ENCODE assay signal across 8 cellular contexts in genomic region chr7:77798394-77799077, GRCh38. TPM values are rescaled to one million over a fixed set of nuclear protein-coding genes. Genes with fewer than 3 reads are reported as not detected.
DNase-seq lines count a peak whose midpoint lies in the region; ATAC-seq and TF ChIP-seq lines count a peak whose summit lies in the region.

Gene PHTF2, plus strand, starts transcription at chr7:77798773.
Gene TMEM60, minus strand, starts transcription at chr7:77798434. Its CDS starts 4,061 bp downstream, at chr7:77794373.

- H3K9ac ChIP-seq in PC-3 (ENCODE audit: low read length) = peak within 1 kb of the TSS; percentile 86

- 0 out of 2 replicates have a peak, but pooled peaks cover 4% of the 10 kb centered on the region for H4K20me1 ChIP-seq in PC-3 (ENCODE audit: low read length)

- peaks cover 65% of the 10 kb centered on the region for H3K79me2 ChIP-seq in PC-3 (ENCODE audit: low read length)

- CTCF ChIA-PET in PC-3 (lab: Charles Lee) = interaction anchor here (0.5 to 1.0 kb wide), 4 partner anchors 13 to 384 kb away, joined by 3 to 13 read pairs (median 3); no protein-coding TSS in a partner anchor

- H3K4me2 ChIP-seq in PC-3 (ENCODE audit: low read length) = peak within 1 kb of the TSS; percentile 90

- intact Hi-C loops in PC-3 (cut with micrococcal nuclease) = loop anchor here (1.0 to 2.0 kb wide), 2 partner anchors 102 to 134 kb away; partner anchors contain the start of gene RSBN1L
- intact Hi-C loops in mucosa of descending colon (cut with DNase I, micrococcal nuclease) = no loop called here

- POLR2A ChIA-PET in PC-3 (lab: Charles Lee; ENCODE audit: unreplicated experiment) = no interaction called here

- DNase-seq in DMS53 treated with DMSO at 0.1 percent for 48 hours (lab: John Stamatoyannopoulos, UW; ENCODE audit: unreplicated experiment) = peak; percentile 100
- peak; percentile 99 for DNase-seq in Jurkat, Clone E6-1 (ENCODE audit: low read depth, low spot score)
- DNase-seq in PC-3 = peak; percentile 99
- peak; percentile 89 for DNase-seq in activated T-cell treated with anti-CD3 and anti-CD28 coated beads, Interleukin-2, amount 50 U/mL, for 1 hour
- peak; percentile 99 for DNase-seq in epithelial cell of prostate (ENCODE audit: low read depth, low spot score)
- peak; percentile 98 to 99 (median 99) for DNase-seq in mucosa of descending colon
- DNase-seq in stimulated activated CD8-positive, alpha-beta memory T cell treated with anti-CD3 and anti-CD28 coated beads, Interleukin-4, amount 100 ng/mL, for 24 hours (ENCODE audit: low read depth) = peak; percentile 90

- no peaks in the 10 kb centered on the region for H3F3A ChIP-seq in PC-3 (ENCODE audit: low read length, unreplicated experiment)

- H3K9me3 ChIP-seq in PC-3 (ENCODE audit: low read length) (no peaks in the 10 kb centered on the region), mucosa of descending colon (no peaks in the 10 kb centered on the region)

- H3K4me1 ChIP-seq in PC-3 (ENCODE audit: insufficient read depth, low read length) (peaks cover 19% of the 10 kb centered on the region), mucosa of descending colon (ENCODE audit: low read depth) (peaks cover 35% of the 10 kb centered on the region)

- H3K27me3 ChIP-seq in PC-3 (ENCODE audit: low read length) = no peaks in the 10 kb centered on the region

- H3K36me3 ChIP-seq in PC-3 (ENCODE audit: low read depth, low read length) (no peaks in the 10 kb centered on the region), mucosa of descending colon (ENCODE audit: low read depth) (peaks cover 7% of the 10 kb centered on the region)

- ATAC-seq in GM21619 (IDR thresholded peaks at IDR 0.05; ENCODE audit: unreplicated experiment) (peak; percentile 90), PC-3 (peak; percentile 90), mucosa of descending colon (peak; percentile 91)

- TF ChIP-seq CTCF in PC-3 (conservative IDR thresholded peaks at IDR 0.05; ENCODE audit: low read depth, low read length) = peak; percentile 54
- TF ChIP-seq CTCF in mucosa of descending colon (IDR thresholded peaks at IDR 0.05) = no peak

- H2AFZ ChIP-seq in PC-3 (ENCODE audit: low read length) = peak within 1 kb of the TSS; percentile 99

- H3K9me2 ChIP-seq in PC-3 (replicated peaks; ENCODE audit: low read length) = no peaks in the 10 kb centered on the region

- no TSS peak for BruUV-seq in PC-3 (replicated peaks; lab: Mats Ljungman, UMichigan)

- peak within 1 kb of the TSS; percentile 91 for H3K4me3 ChIP-seq in Jurkat, Clone E6-1 (ENCODE audit: low read length)
- H3K4me3 ChIP-seq in PC-3 (ENCODE audit: low read length) (peak within 1 kb of the TSS; percentile 86), mucosa of descending colon (peak within 1 kb of the TSS; percentile 75)

- peak within 1 kb of the TSS; percentile 53 for H3K27ac ChIP-seq in PC-3 (ENCODE audit: low read length)
- H3K27ac ChIP-seq in epithelial cell of prostate = peak within 1 kb of the TSS; percentile 77

RNA-seq across cellular contexts. Expression of gene PHTF2, which starts in this region (rescaled TPM):
- polyA plus RNA-seq in Jurkat, Clone E6-1 (2012; ENCODE audit: insufficient read depth, insufficient read length) = 11.3 TPM
- 13.9 and 20.4 TPM in 2 replicates for total RNA-seq in PC-3 (2014; rRNA removed)
- total RNA-seq in mucosa of descending colon = 10 to 100 TPM; 13.1 to 15.2 (median 13.7) TPM

RNA-seq across cellular contexts. Expression of gene TMEM60, which starts in this region (rescaled TPM):
- 25.6 TPM for polyA plus RNA-seq in Jurkat, Clone E6-1 (2012; ENCODE audit: insufficient read depth, insufficient read length)
- 6.9 and 8.1 TPM in 2 replicates for total RNA-seq in PC-3 (2014; rRNA removed)
- 10 to 100 TPM; 12.4 to 20.5 (median 17.4) TPM for total RNA-seq in mucosa of descending colon

Comparison
In these comparisons a context has a peak if more than half of its experiments do, and no peak if none do; other contexts are left out.
1. Peak in every context shown above with its lines: DNase-seq, ATAC-seq, H3K4me3 ChIP-seq and H3K27ac ChIP-seq.